In the genomic region with DNA sequence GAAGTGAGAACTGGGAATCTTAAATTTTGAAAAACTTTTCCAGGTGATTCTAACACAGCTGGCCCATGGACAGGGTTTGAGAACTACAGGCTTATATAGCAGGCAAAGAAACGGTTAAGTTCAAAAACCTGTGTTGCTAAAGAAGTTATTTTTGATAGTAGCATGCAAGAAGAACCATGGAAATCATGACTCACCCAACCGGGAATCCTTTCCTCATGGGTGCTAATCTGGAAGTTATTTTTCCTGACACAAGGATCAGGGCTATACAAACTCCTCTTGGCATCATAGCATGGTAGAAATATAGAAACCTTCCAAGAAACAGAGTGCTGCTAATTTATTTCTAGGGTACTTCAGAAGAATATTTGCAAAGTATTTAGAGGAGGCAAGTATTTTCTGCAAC, we compare ENCODE assay signal across 24 cellular contexts.
DNase-seq lines count a peak whose midpoint lies in the region; ATAC-seq and TF ChIP-seq lines count a peak whose summit lies in the region.
"Had no signal": no experiment of that assay in that cellular context is flagged by ENCODE, and none has a peak within 500 bp of the region (broad histone marks: within the 10 kb centered on the region; RNA-seq: fewer than 3 reads in every experiment).

No MANE protein-coding gene starts in this region.

- no peaks in the 10 kb centered on the region for H3K27me3 ChIP-seq in body of pancreas
- H3K27me3 ChIP-seq: SJCRH30, vagina had no signal

- H3K27ac ChIP-seq in body of pancreas, result no peak overlapping the region
- H3K27ac ChIP-seq: coronary artery, epithelial cell of prostate, SJCRH30, vagina had no signal

- no peak for TF ChIP-seq CTCF in body of pancreas (IDR thresholded peaks at IDR 0.05)

- no peaks in the 10 kb centered on the region for H3K4me1 ChIP-seq in body of pancreas
- H3K4me1 ChIP-seq: SJCRH30, vagina had no signal

- ATAC-seq in HG02840 (IDR thresholded peaks at IDR 0.05; ENCODE audit: low FRiP score, unreplicated experiment) (no peak), body of pancreas (no peak)
- ATAC-seq: activated CD8-positive, alpha-beta memory T cell treated with anti-CD3 and anti-CD28 coated beads, Interleukin-2, amount 10 ng/mL, durations not matched to agents 7 days and 5 days had no signal

- no peaks in the 10 kb centered on the region for H3K9me3 ChIP-seq in body of pancreas
- H3K9me3 ChIP-seq: SJCRH30, vagina had no signal

- H3K36me3 ChIP-seq in body of pancreas (replicated peaks in 1 of 2; ENCODE audit: insufficient read depth in 1 of 2, low read depth in 2 of 2), result no peaks in the 10 kb centered on the region
- H3K36me3 ChIP-seq: SJCRH30, vagina had no signal

- 54% methylated on average over 2 of the region's 2 CpGs for WGBS in body of pancreas, 2 donors

- no peak for TF ChIP-seq POLR2A in body of pancreas (IDR thresholded peaks at IDR 0.05)

- H3K4me3 ChIP-seq in body of pancreas, result no peak overlapping the region
- H3K4me3 ChIP-seq: coronary artery, SJCRH30, vagina had no signal

- DNase-seq in AG08396 (ENCODE audit: low spot score) (peak; percentile 8), M059J (ENCODE audit: low read depth) (peak; percentile 38), dermis blood vessel endothelial cell (peak; percentile 63), kidney tubule cell (ENCODE audit: low spot score) (peak; percentile 28), retina (no peak), body of pancreas (no peak)
- DNase-seq in stimulated activated CD4-positive, alpha-beta T cell treated with anti-CD3 and anti-CD28 coated beads, Interleukin-2, amount 100 ng/mL, for 48 hours, result no peak
- DNase-seq: activated CD4-positive, CD25-positive, alpha-beta regulatory T cell treated with anti-CD3 and anti-CD28 coated beads, Interleukin-2, amount 50 U/mL, for 72 hours; activated CD8-positive, alpha-beta memory T cell treated with anti-CD3 and anti-CD28 coated beads, Interleukin-2, amount 10 ng/mL, durations not matched to agents 7 days and 5 days; activated gamma-delta T cell; anterior cingulate cortex; CD4-positive, alpha-beta memory T cell; DMS79 treated with DMSO at 0.1 percent for 48 hours; HFFc6; kidney; mesendoderm; NCI-H2029; NCI-H526 treated with DMSO at 0.1 percent for 48 hours; OCI-M1; SJCRH30 had no signal

- intact Hi-C loops in body of pancreas (cut with DNase I), result no loop called here

Comparison
In these comparisons a context has a peak if more than half of its experiments do, and no peak if none do; other contexts are left out.
1. DNase-seq: peak in AG08396 (single experiment), M059J (single experiment), dermis blood vessel endothelial cell (single experiment) and kidney tubule cell (single experiment); none in stimulated activated CD4-positive, alpha-beta T cell treated with anti-CD3 and anti-CD28 coated beads, Interleukin-2, amount 100 ng/mL, for 48 hours (0 of 2), retina (single experiment) and body of pancreas (0 of 4).